Comparison of ENCODE assay signal across 21 cellular contexts in the genomic region with DNA sequence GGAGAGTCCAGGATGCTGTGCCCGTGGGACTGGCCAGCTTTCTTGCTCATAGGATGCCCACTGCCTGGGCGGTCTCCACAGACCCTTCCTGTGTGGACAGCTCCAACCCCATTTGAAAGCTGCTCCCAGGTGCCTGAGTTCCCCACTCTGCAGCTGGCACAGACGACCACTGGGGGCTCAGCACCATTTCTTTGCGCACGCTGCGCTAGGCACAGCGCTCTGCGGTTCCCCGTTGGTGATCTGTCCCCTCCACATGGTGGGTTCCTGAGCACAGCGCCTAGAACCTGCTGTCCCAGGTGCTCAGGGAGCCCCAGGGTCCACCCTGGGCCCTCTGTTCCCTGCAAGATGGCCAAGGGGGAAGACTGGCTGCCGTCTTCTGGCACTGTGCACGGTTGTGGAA.
"Had no signal": no experiment of that assay in that cellular context is flagged by ENCODE, and none has a peak within 500 bp of the region (broad histone marks: within the 10 kb centered on the region; RNA-seq: fewer than 3 reads in every experiment).

No MANE protein-coding gene starts in this region.

- H3K27me3 ChIP-seq: hepatocyte, pancreas, right atrium auricular region, uterus had no signal

- H3K79me2 ChIP-seq: hepatocyte had no signal

- H3K9me3 Mint-ChIP-seq: activated CD8-positive, alpha-beta T cell treated with anti-CD3 and anti-CD28 coated beads for 36 hours; activated T-helper 17 cell treated with anti-CD3 and anti-CD28 coated beads, Interleukin-2, amount 50 U/mL, for 72 hours; type B pancreatic cell had no signal

- H3K9me3 ChIP-seq: pancreas, right atrium auricular region had no signal

- H3K27ac Mint-ChIP-seq: activated CD8-positive, alpha-beta T cell treated with anti-CD3 and anti-CD28 coated beads for 36 hours; activated T-helper 17 cell treated with anti-CD3 and anti-CD28 coated beads, Interleukin-2, amount 50 U/mL, for 72 hours; naive B cell; T-helper 17 cell; type B pancreatic cell; WTC11 had no signal

- H3K36me3 Mint-ChIP-seq: type B pancreatic cell had no signal

- ATAC-seq: activated T-cell treated with anti-CD3 and anti-CD28 coated beads, Interleukin-2, amount 50 U/mL, for 4 hours; activated T-helper 17 cell treated with anti-CD3 and anti-CD28 coated beads, Interleukin-2, amount 50 U/mL, for 72 hours; pancreas; stimulated activated naive CD8-positive, alpha-beta T cell treated with anti-CD3 and anti-CD28 coated beads, Interleukin-15, Interleukin-2, amounts not matched to agents 100 U/mL and 50 U/mL, for 24 hours; T-helper 17 cell; WTC11 had no signal

- DNase-seq: activated CD4-positive, alpha-beta T cell treated with anti-CD3 and anti-CD28 coated beads, Interleukin-2, amount 50 U/mL, for 1 hour; activated CD8-positive, alpha-beta T cell treated with anti-CD3 and anti-CD28 coated beads for 36 hours; activated gamma-delta T cell treated with Interleukin-2 at 50 U/mL for 16 hours; activated naive CD4-positive, alpha-beta T cell treated with anti-CD3 and anti-CD28 coated beads, Interleukin-2, amount 50 U/mL, for 16 hours; activated T-cell treated with anti-CD3 and anti-CD28 coated beads, Interleukin-2, amount 50 U/mL, for 4 hours; effector CD8-positive, alpha-beta T cell; islet precursor cell; mammary epithelial cell; naive B cell; nephron progenitor cell; spleen; stimulated activated naive CD8-positive, alpha-beta T cell treated with anti-CD3 and anti-CD28 coated beads, Interleukin-15, Interleukin-2, amounts not matched to agents 100 U/mL and 50 U/mL, for 24 hours; T-helper 17 cell; T1000; uterus had no signal

- H2AFZ ChIP-seq: hepatocyte had no signal

- H3K36me3 ChIP-seq: pancreas, right atrium auricular region, uterus had no signal

- H3K4me1 ChIP-seq: pancreas, uterus had no signal

- H3K4me3 Mint-ChIP-seq: activated CD8-positive, alpha-beta T cell treated with anti-CD3 and anti-CD28 coated beads for 36 hours; activated T-cell treated with anti-CD3 and anti-CD28 coated beads, Interleukin-2, amount 50 U/mL, for 4 hours; activated T-helper 17 cell treated with anti-CD3 and anti-CD28 coated beads, Interleukin-2, amount 50 U/mL, for 72 hours; naive B cell; WTC11 had no signal

- H3K4me2 ChIP-seq: hepatocyte had no signal

- H3K27me3 Mint-ChIP-seq: activated T-helper 17 cell treated with anti-CD3 and anti-CD28 coated beads, Interleukin-2, amount 50 U/mL, for 72 hours; type B pancreatic cell had no signal

- H3K4me3 ChIP-seq: hepatocyte, pancreas, right atrium auricular region, spleen, uterus had no signal

- H3K27ac ChIP-seq: hepatocyte, pancreas, right atrium auricular region, spleen, uterus had no signal

- H3K4me1 Mint-ChIP-seq: activated T-helper 17 cell treated with anti-CD3 and anti-CD28 coated beads, Interleukin-2, amount 50 U/mL, for 72 hours had no signal
